1 cellular context compared by ENCODE assay signal in the genomic region with DNA sequence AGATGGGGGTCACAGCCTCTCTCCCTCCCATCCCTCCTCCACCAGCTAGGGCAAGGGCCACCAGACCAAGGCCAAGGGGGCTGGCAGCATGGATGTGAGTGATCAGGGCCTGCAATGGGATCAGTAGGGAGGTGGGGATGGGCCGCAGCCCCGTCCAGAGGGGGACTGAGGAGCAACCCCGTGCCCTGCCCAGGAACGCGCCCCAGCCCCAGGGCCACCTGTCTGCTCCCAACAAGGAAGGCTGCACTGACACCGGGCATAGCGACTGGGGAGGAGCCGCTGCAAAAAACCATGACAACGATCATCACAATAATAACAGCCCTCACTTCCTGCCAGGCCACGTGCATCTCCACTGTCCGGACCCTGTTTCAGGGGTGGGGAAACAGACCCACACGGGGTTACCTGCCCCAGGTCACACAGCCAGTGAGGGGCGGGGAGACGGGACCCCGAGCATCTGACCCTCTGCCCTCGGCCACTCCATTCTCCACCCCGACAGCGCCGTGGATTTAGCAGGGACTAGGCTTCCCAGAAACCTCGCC.
TF ChIP-seq lines count a peak whose summit lies in the region.

No MANE protein-coding gene starts in this region.

TF ChIP-seq in H1, 55 proteins besides CTCF, POLR2A, EP300 and RAD21 (continued from another document):
- TF ChIP-seq, protein P1, sequence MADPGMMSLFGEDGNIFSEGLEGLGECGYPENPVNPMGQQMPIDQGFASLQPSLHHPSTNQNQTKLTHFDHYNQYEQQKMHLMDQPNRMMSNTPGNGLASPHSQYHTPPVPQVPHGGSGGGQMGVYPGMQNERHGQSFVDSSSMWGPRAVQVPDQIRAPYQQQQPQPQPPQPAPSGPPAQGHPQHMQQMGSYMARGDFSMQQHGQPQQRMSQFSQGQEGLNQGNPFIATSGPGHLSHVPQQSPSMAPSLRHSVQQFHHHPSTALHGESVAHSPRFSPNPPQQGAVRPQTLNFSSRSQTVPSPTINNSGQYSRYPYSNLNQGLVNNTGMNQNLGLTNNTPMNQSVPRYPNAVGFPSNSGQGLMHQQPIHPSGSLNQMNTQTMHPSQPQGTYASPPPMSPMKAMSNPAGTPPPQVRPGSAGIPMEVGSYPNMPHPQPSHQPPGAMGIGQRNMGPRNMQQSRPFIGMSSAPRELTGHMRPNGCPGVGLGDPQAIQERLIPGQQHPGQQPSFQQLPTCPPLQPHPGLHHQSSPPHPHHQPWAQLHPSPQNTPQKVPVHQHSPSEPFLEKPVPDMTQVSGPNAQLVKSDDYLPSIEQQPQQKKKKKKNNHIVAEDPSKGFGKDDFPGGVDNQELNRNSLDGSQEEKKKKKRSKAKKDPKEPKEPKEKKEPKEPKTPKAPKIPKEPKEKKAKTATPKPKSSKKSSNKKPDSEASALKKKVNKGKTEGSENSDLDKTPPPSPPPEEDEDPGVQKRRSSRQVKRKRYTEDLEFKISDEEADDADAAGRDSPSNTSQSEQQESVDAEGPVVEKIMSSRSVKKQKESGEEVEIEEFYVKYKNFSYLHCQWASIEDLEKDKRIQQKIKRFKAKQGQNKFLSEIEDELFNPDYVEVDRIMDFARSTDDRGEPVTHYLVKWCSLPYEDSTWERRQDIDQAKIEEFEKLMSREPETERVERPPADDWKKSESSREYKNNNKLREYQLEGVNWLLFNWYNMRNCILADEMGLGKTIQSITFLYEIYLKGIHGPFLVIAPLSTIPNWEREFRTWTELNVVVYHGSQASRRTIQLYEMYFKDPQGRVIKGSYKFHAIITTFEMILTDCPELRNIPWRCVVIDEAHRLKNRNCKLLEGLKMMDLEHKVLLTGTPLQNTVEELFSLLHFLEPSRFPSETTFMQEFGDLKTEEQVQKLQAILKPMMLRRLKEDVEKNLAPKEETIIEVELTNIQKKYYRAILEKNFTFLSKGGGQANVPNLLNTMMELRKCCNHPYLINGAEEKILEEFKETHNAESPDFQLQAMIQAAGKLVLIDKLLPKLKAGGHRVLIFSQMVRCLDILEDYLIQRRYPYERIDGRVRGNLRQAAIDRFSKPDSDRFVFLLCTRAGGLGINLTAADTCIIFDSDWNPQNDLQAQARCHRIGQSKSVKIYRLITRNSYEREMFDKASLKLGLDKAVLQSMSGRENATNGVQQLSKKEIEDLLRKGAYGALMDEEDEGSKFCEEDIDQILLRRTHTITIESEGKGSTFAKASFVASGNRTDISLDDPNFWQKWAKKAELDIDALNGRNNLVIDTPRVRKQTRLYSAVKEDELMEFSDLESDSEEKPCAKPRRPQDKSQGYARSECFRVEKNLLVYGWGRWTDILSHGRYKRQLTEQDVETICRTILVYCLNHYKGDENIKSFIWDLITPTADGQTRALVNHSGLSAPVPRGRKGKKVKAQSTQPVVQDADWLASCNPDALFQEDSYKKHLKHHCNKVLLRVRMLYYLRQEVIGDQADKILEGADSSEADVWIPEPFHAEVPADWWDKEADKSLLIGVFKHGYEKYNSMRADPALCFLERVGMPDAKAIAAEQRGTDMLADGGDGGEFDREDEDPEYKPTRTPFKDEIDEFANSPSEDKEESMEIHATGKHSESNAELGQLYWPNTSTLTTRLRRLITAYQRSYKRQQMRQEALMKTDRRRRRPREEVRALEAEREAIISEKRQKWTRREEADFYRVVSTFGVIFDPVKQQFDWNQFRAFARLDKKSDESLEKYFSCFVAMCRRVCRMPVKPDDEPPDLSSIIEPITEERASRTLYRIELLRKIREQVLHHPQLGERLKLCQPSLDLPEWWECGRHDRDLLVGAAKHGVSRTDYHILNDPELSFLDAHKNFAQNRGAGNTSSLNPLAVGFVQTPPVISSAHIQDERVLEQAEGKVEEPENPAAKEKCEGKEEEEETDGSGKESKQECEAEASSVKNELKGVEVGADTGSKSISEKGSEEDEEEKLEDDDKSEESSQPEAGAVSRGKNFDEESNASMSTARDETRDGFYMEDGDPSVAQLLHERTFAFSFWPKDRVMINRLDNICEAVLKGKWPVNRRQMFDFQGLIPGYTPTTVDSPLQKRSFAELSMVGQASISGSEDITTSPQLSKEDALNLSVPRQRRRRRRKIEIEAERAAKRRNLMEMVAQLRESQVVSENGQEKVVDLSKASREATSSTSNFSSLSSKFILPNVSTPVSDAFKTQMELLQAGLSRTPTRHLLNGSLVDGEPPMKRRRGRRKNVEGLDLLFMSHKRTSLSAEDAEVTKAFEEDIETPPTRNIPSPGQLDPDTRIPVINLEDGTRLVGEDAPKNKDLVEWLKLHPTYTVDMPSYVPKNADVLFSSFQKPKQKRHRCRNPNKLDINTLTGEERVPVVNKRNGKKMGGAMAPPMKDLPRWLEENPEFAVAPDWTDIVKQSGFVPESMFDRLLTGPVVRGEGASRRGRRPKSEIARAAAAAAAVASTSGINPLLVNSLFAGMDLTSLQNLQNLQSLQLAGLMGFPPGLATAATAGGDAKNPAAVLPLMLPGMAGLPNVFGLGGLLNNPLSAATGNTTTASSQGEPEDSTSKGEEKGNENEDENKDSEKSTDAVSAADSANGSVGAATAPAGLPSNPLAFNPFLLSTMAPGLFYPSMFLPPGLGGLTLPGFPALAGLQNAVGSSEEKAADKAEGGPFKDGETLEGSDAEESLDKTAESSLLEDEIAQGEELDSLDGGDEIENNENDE (IDR thresholded peaks at IDR 0.05; ENCODE audit: insufficient replicate concordance, low read length): no peak
